ENCODE assay signal across 10 cellular contexts in the genomic region with DNA sequence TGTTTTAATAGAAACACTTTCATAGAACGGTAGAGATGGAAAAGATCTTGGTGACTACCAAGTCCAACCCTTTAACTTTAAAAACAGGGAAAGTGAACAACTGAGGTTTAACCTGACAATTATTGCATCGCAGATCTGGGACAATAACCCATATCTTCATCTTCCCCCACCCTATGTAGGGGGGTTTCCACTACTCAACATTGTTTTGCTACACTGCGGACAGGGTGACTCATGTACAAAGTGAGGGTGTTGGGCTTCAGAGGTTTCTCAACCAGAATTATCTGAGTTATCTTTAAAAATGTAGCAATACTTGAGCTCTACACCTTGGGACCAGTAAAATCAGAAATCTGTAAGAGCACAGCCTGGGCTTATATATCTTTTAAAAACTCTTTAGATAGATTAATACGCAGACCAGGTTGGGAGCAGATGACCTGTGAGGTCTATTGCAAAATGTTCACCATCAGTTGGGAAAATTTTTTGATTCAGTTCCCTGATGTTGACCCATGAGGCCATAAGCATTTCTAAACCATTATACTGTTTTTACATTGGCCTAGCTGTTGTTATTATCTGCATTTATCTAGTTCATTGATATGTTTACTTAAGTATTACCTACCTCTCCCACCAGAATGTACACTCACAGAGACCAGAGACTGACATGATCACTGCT.
DNase-seq lines count a peak whose midpoint lies in the region; ATAC-seq and TF ChIP-seq lines count a peak whose summit lies in the region.
"Had no signal": no experiment of that assay in that cellular context is flagged by ENCODE, and none has a peak within 500 bp of the region (broad histone marks: within the 10 kb centered on the region; RNA-seq: fewer than 3 reads in every experiment).

No MANE protein-coding gene starts in this region.

- H3K36me3 ChIP-seq in stomach (no peaks in the 10 kb centered on the region), heart left ventricle (no peaks in the 10 kb centered on the region), tibial nerve (no peaks in the 10 kb centered on the region)

- H3K36me3 Mint-ChIP-seq in activated CD8-positive, alpha-beta memory T cell treated with anti-CD3 and anti-CD28 coated beads, Interleukin-2, amount 10 ng/mL, durations not matched to agents 7 days and 5 days: peaks cover 19% of the 10 kb centered on the region

- H3K9me3 ChIP-seq in stomach (no peaks in the 10 kb centered on the region), heart left ventricle (no peaks in the 10 kb centered on the region), tibial nerve (no peaks in the 10 kb centered on the region)
- H3K9me3 ChIP-seq: A549 had no signal

- H3K27ac Mint-ChIP-seq in activated CD8-positive, alpha-beta memory T cell treated with anti-CD3 and anti-CD28 coated beads, Interleukin-2, amount 10 ng/mL, durations not matched to agents 7 days and 5 days: peak overlapping the region; percentile 89

- TF ChIP-seq EP300 in stomach (IDR thresholded peaks at IDR 0.05) (no peak), tibial nerve (IDR thresholded peaks at IDR 0.05) (no peak)

- ATAC-seq in activated CD8-positive, alpha-beta memory T cell treated with anti-CD3 and anti-CD28 coated beads, Interleukin-2, amount 10 ng/mL, durations not matched to agents 7 days and 5 days: peak; percentile 66
- ATAC-seq in heart left ventricle: no peak
- ATAC-seq: A549 had no signal

- WGBS in stomach, 5 donors: 77 to 80% (median 80%) methylated on average over 4 of the region's 4 CpGs
- 83 to 87% (median 86%) methylated on average over 4 of the region's 4 CpGs for WGBS in heart left ventricle, 4 donors
- 88 to 90% methylated on average over 4 of the region's 4 CpGs for WGBS in tibial nerve, 2 donors

- no peaks in the 10 kb centered on the region for H3K9me3 Mint-ChIP-seq in activated CD8-positive, alpha-beta memory T cell treated with anti-CD3 and anti-CD28 coated beads, Interleukin-2, amount 10 ng/mL, durations not matched to agents 7 days and 5 days (ENCODE audit: low read depth)

- no peaks in the 10 kb centered on the region for H3K27me3 Mint-ChIP-seq in activated CD8-positive, alpha-beta memory T cell treated with anti-CD3 and anti-CD28 coated beads, Interleukin-2, amount 10 ng/mL, durations not matched to agents 7 days and 5 days

- CTCF ChIA-PET in activated CD8-positive, alpha-beta memory T cell treated with anti-CD3 and anti-CD28 coated beads, Interleukin-2, amount 10 ng/mL, durations not matched to agents 7 days and 5 days (lab: Charles Lee): interaction anchor here (1.3 to 7.7 kb wide), 10 partner anchors 11 to 334 kb away, joined by 3 to 75 read pairs (median 6); no protein-coding TSS in a partner anchor

- no peaks in the 10 kb centered on the region for H3K27me3 ChIP-seq in stomach
- H3K27me3 ChIP-seq in heart left ventricle: no peaks in the 10 kb centered on the region
- no peaks in the 10 kb centered on the region for H3K27me3 ChIP-seq in tibial nerve

- intact Hi-C loops in stomach (cut with DNase I; ENCODE audit: low total_unique reads): loop anchor here (10.0 kb wide), 2 partner anchors 332 to 462 kb away; no protein-coding TSS in a partner anchor
- intact Hi-C loops in heart left ventricle (cut with DNase I): loop anchor here in 4 of 10 donors (5.0 to 10.0 kb wide), 5 partner anchors 335 to 1252 kb away; no protein-coding TSS in a partner anchor

- DNase-seq in activated CD8-positive, alpha-beta memory T cell treated with anti-CD3 and anti-CD28 coated beads, Interleukin-2, amount 10 ng/mL, durations not matched to agents 7 days and 5 days: peak; percentile 72
- DNase-seq in activated CD8-positive, alpha-beta memory T cell treated with anti-CD3 and anti-CD28 coated beads for 24 hours: no peak
- peak in 3 of 5 experiments; percentile 42 to 93 (median 82) for DNase-seq in T-helper 2 cell
- peak; percentile 58 for DNase-seq in effector CD4-positive, alpha-beta T cell
- DNase-seq in stomach: no peak
- no peak for DNase-seq in heart left ventricle
- DNase-seq in NCI-H2081 treated with DMSO at 0.1 percent for 48 hours (lab: John Stamatoyannopoulos, UW): no peak
- no peak for DNase-seq in tibial nerve (ENCODE audit: low spot score in 2 of 2)
- DNase-seq: NCI-H2227 treated with DMSO at 0.1 percent for 48 hours had no signal

- TF ChIP-seq CTCF in stomach (IDR thresholded peaks at IDR 0.05): no peak
- TF ChIP-seq CTCF in heart left ventricle (IDR thresholded peaks at IDR 0.05): no peak
- TF ChIP-seq CTCF in tibial nerve (IDR thresholded peaks at IDR 0.05): no peak

- TF ChIP-seq POLR2A in stomach (IDR thresholded peaks at IDR 0.05) (no peak), heart left ventricle (IDR thresholded peaks at IDR 0.05) (no peak), tibial nerve (IDR thresholded peaks at IDR 0.05) (no peak)

- H3K4me1 ChIP-seq in stomach (peaks cover 0 to 67% (median 20%) of the 10 kb centered on the region in 4 donors), heart left ventricle (peaks cover 0 to 64% (median 17%) of the 10 kb centered on the region in 12 donors), tibial nerve (peaks cover 0 to 11% (median 3%) of the 10 kb centered on the region in 4 donors)
- H3K4me1 ChIP-seq: A549 had no signal

- H3K4me3 ChIP-seq in stomach (no peak overlapping the region), heart left ventricle (no peak overlapping the region), tibial nerve (no peak overlapping the region)
- H3K4me3 ChIP-seq: A549 had no signal

- peaks cover 89% of the 10 kb centered on the region for H3K4me1 Mint-ChIP-seq in activated CD8-positive, alpha-beta memory T cell treated with anti-CD3 and anti-CD28 coated beads, Interleukin-2, amount 10 ng/mL, durations not matched to agents 7 days and 5 days

- H3K4me3 Mint-ChIP-seq in activated CD8-positive, alpha-beta memory T cell treated with anti-CD3 and anti-CD28 coated beads, Interleukin-2, amount 10 ng/mL, durations not matched to agents 7 days and 5 days: peak overlapping the region; percentile 64

- H3K27ac ChIP-seq in stomach: peak overlapping the region in 3 of 5 donors; percentile 9 to 52 (median 29)
- H3K27ac ChIP-seq in heart left ventricle: peak overlapping the region in 1 of 12 donors; percentile 73
- peak overlapping the region in 1 of 4 donors; percentile 13 for H3K27ac ChIP-seq in tibial nerve
- H3K27ac ChIP-seq: A549 had no signal

Comparison
In these comparisons a context has a peak if more than half of its experiments do, and no peak if none do; other contexts are left out.
1. DNase-seq: peak in activated CD8-positive, alpha-beta memory T cell treated with anti-CD3 and anti-CD28 coated beads, Interleukin-2, amount 10 ng/mL, durations not matched to agents 7 days and 5 days (single experiment), T-helper 2 cell (3 of 5) and effector CD4-positive, alpha-beta T cell (single experiment); none in activated CD8-positive, alpha-beta memory T cell treated with anti-CD3 and anti-CD28 coated beads for 24 hours (single experiment), stomach (single experiment), heart left ventricle (0 of 5), NCI-H2081 treated with DMSO at 0.1 percent for 48 hours (single experiment) and tibial nerve (0 of 2).